ENCODE assay signal across 16 cellular contexts in the genomic region with DNA sequence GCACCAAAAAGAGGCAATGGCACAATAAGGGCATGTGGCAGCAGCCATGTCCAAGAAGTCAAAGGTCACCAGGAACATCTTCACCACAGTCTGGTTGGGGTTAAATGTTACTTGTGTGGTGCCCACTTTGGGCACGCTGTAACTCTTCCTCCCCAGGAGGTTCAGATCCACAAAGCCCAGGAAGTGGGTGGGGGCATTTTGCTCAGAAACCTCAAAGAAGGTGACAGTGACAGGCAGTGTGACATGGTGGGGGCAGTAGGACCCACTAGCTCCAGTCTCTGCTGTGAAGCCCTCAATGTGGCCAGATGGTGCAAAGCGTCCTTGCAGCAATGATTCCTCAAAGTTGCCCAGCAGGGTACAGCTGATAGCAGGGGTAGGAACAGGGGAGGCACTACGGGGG. TPM values are rescaled to one million over a fixed set of nuclear protein-coding genes. Genes with fewer than 3 reads are reported as not detected.
DNase-seq lines count a peak whose midpoint lies in the region; ATAC-seq lines count a peak whose summit lies in the region.
"Had no signal": no experiment of that assay in that cellular context is flagged by ENCODE, and none has a peak within 500 bp of the region (broad histone marks: within the 10 kb centered on the region; RNA-seq: fewer than 3 reads in every experiment).

No MANE protein-coding gene starts in this region.

- peak overlapping the region; percentile 46 to 64 (median 55) for H3K4me3 Mint-ChIP-seq in T-cell
- peak overlapping the region; percentile 43 for H3K4me3 Mint-ChIP-seq in activated CD8-positive, alpha-beta T cell treated with anti-CD3 and anti-CD28 coated beads, Interleukin-2, amount 10 ng/mL, durations not matched to agents 7 days and 5 days
- peak overlapping the region; percentile 54 for H3K4me3 Mint-ChIP-seq in activated naive CD8-positive, alpha-beta T cell

- H3K27ac Mint-ChIP-seq in T-cell = peak overlapping the region; percentile 93 to 95
- H3K27ac Mint-ChIP-seq in activated CD8-positive, alpha-beta T cell treated with anti-CD3 and anti-CD28 coated beads, Interleukin-2, amount 10 ng/mL, durations not matched to agents 7 days and 5 days = peak overlapping the region; percentile 91
- H3K27ac Mint-ChIP-seq in activated naive CD8-positive, alpha-beta T cell = peak overlapping the region; percentile 94

- H3K27me3 Mint-ChIP-seq in T-cell = no peaks in the 10 kb centered on the region
- H3K27me3 Mint-ChIP-seq in activated CD8-positive, alpha-beta T cell treated with anti-CD3 and anti-CD28 coated beads, Interleukin-2, amount 10 ng/mL, durations not matched to agents 7 days and 5 days (ENCODE audit: low read depth) = no peaks in the 10 kb centered on the region
- no peaks in the 10 kb centered on the region for H3K27me3 Mint-ChIP-seq in activated naive CD8-positive, alpha-beta T cell

- POLR2A ChIA-PET in T-cell (lab: Charles Lee) = no interaction called here
- POLR2A ChIA-PET in activated CD8-positive, alpha-beta T cell treated with anti-CD3 and anti-CD28 coated beads, Interleukin-2, amount 10 ng/mL, durations not matched to agents 7 days and 5 days (lab: Charles Lee) = interaction anchor here (1.0 to 6.6 kb wide), 4 partner anchors 9 to 63 kb away, joined by 4 to 59 read pairs (median 34); no protein-coding TSS in a partner anchor

- no peaks in the 10 kb centered on the region for H3K9me3 Mint-ChIP-seq in T-cell
- H3K9me3 Mint-ChIP-seq in activated CD8-positive, alpha-beta T cell treated with anti-CD3 and anti-CD28 coated beads, Interleukin-2, amount 10 ng/mL, durations not matched to agents 7 days and 5 days (ENCODE audit: insufficient read depth) = no peaks in the 10 kb centered on the region
- H3K9me3 Mint-ChIP-seq in activated naive CD8-positive, alpha-beta T cell (ENCODE audit: low read depth) = no peaks in the 10 kb centered on the region

- CTCF ChIA-PET in T-cell (lab: Charles Lee) = interaction anchor here in 1 of 2 donors (0.6 kb wide), 1 partner anchor 79 kb away, joined by 3 read pairs; no protein-coding TSS in a partner anchor
- CTCF ChIA-PET in activated CD8-positive, alpha-beta T cell treated with anti-CD3 and anti-CD28 coated beads, Interleukin-2, amount 10 ng/mL, durations not matched to agents 7 days and 5 days (lab: Charles Lee) = interaction anchor here (0.9 to 6.9 kb wide), 8 partner anchors 9 to 62 kb away, joined by 3 to 38 read pairs (median 4); a partner anchor contains a TSS

- H3K36me3 Mint-ChIP-seq in T-cell = peaks cover 6% of the 10 kb centered on the region
- H3K36me3 Mint-ChIP-seq in activated CD8-positive, alpha-beta T cell treated with anti-CD3 and anti-CD28 coated beads, Interleukin-2, amount 10 ng/mL, durations not matched to agents 7 days and 5 days (ENCODE audit: low read depth) = peaks cover 28% of the 10 kb centered on the region
- H3K36me3 Mint-ChIP-seq in activated naive CD8-positive, alpha-beta T cell = peaks cover 10% of the 10 kb centered on the region

- ATAC-seq in T-cell (replicated peaks in 1 of 4) = peak; percentile 78 to 90 (median 88)
- peak; percentile 64 for ATAC-seq in activated CD8-positive, alpha-beta T cell treated with anti-CD3 and anti-CD28 coated beads, Interleukin-2, amount 10 ng/mL, durations not matched to agents 7 days and 5 days

- H3K4me1 Mint-ChIP-seq in T-cell = peaks cover 77 to 90% (median 89%) of the 10 kb centered on the region in 3 donors
- peaks cover 90% of the 10 kb centered on the region for H3K4me1 Mint-ChIP-seq in activated CD8-positive, alpha-beta T cell treated with anti-CD3 and anti-CD28 coated beads, Interleukin-2, amount 10 ng/mL, durations not matched to agents 7 days and 5 days (ENCODE audit: low read depth)
- peaks cover 90% of the 10 kb centered on the region for H3K4me1 Mint-ChIP-seq in activated naive CD8-positive, alpha-beta T cell (ENCODE audit: low read depth)

- DNase-seq in T-cell = peak; percentile 32 to 69 (median 53)
- peak; percentile 67 for DNase-seq in activated CD8-positive, alpha-beta T cell treated with anti-CD3 and anti-CD28 coated beads, Interleukin-2, amount 10 ng/mL, durations not matched to agents 7 days and 5 days
- DNase-seq in stimulated activated CD8-positive, alpha-beta memory T cell treated with anti-CD3 and anti-CD28 coated beads, Interleukin-7, amount 100 ng/mL, for 4 hours (ENCODE audit: low read depth in 2 of 2) = peak; percentile 45 to 57
- no peak for DNase-seq in middle frontal gyrus (ENCODE audit: extremely low spot score, low spot score)
- no peak for DNase-seq in NCI-H774 (lab: John Stamatoyannopoulos, UW)
- no peak for DNase-seq in cerebellar nuclear complex (lab: John Stamatoyannopoulos, UW)
- DNase-seq: C1 segment of cervical spinal cord, KG1, mesendoderm, NCI-H1417 treated with DMSO at 0.1 percent for 48 hours, NCI-H510A treated with DMSO at 0.1 percent for 48 hours, T1000 had no signal

RNA-seq across cellular contexts. Expression of a gene that starts 5.8 kb away (rescaled TPM):
- total RNA-seq in T-cell = 1 to 10 TPM in 3 of 5 donors, under 1 TPM in 2; 0.47 to 1.4 (median 1.1) TPM
- total RNA-seq in activated CD8-positive, alpha-beta T cell treated with anti-CD3 and anti-CD28 coated beads, Interleukin-2, amount 10 ng/mL, durations not matched to agents 7 days and 5 days = under 1 TPM; 0.71 to 0.89 TPM
- total RNA-seq: glomerular endothelial cell, osteocyte had no signal

RNA-seq across cellular contexts. Expression of a gene that starts 52.8 kb away (rescaled TPM):
- total RNA-seq in T-cell = under 1 TPM in 2 of 5 donors, not detected in 3; 0.23 to 0.26 TPM
- not detected for total RNA-seq in activated CD8-positive, alpha-beta T cell treated with anti-CD3 and anti-CD28 coated beads, Interleukin-2, amount 10 ng/mL, durations not matched to agents 7 days and 5 days
- total RNA-seq: breast epithelium, glomerular endothelial cell, osteocyte had no signal

Comparison
In these comparisons a context has a peak if more than half of its experiments do, and no peak if none do; other contexts are left out.
1. DNase-seq: peak in T-cell (34 of 34), activated CD8-positive, alpha-beta T cell treated with anti-CD3 and anti-CD28 coated beads, Interleukin-2, amount 10 ng/mL, durations not matched to agents 7 days and 5 days (single experiment) and stimulated activated CD8-positive, alpha-beta memory T cell treated with anti-CD3 and anti-CD28 coated beads, Interleukin-7, amount 100 ng/mL, for 4 hours (2 of 2); none in middle frontal gyrus (single experiment), NCI-H774 (single experiment) and cerebellar nuclear complex (0 of 2).
2. Peak in every context shown above with its lines, with median percentiles within 50 percentile points of each other: H3K27ac Mint-ChIP-seq and H3K4me3 Mint-ChIP-seq.